Comparison of ENCODE assay signal across 23 cellular contexts in the genomic region with DNA sequence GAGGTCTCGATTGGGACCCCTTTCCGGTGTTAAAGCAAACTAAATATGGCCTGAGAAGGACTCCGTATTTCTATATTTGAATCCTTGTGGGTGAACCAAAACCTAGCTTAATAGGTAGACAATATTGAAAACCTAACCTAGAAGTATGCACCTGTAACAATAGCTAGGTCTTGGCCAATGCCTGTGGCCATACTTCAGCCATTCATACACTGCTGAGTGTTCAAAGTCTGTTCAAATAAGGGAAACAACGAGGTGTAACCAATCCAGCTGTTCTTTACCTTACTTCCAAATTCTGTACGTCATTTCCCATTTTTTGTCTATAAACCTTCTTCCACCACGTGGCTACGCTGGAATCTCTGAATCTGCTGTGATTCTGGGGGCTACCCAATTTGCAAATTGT.
"Had no signal": no experiment of that assay in that cellular context is flagged by ENCODE, and none has a peak within 500 bp of the region (broad histone marks: within the 10 kb centered on the region; RNA-seq: fewer than 3 reads in every experiment).

No MANE protein-coding gene starts in this region.

- H2AFZ ChIP-seq: PC-9 had no signal

- H3K27ac ChIP-seq: KMS-11, PC-9, Peyer's patch had no signal

- H3K9me3 ChIP-seq: Peyer's patch, SK-N-SH had no signal

- H3K4me1 ChIP-seq: Peyer's patch had no signal

- H3K27me3 ChIP-seq: Peyer's patch had no signal

- H3K4me3 ChIP-seq: PC-9, Peyer's patch had no signal

- H3K4me2 ChIP-seq: KMS-11, PC-9, SK-N-SH had no signal

- H3K9ac ChIP-seq: KMS-11, SK-N-SH had no signal

- DNase-seq: IMR-90, Kasumi-1, MM.1S, NCI-H1092 treated with DMSO at 0.1 percent for 48 hours, NCI-H1417, NCI-H1436 treated with DMSO at 0.1 percent for 48 hours, NCI-H1694, NCI-H187 treated with DMSO at 0.1 percent for 48 hours, NCI-H2029 treated with DMSO at 0.1 percent for 48 hours, NCI-H2171 treated with DMSO at 0.1 percent for 48 hours, NCI-H345, NCI-H446 treated with DMSO at 0.1 percent for 48 hours, NCI-H510A treated with DMSO at 0.1 percent for 48 hours, NCI-H526, NCI-H748 treated with DMSO at 0.1 percent for 48 hours, OCI-M1, PC-9, Peyer's patch, SHP77, SK-N-SH, SW 1271, T-helper 1 cell had no signal

- H3K36me3 ChIP-seq: Peyer's patch had no signal
